18 cellular contexts compared by ENCODE assay signal in genomic region chr4:118287691-118288090, GRCh38.
"Had no signal": no experiment of that assay in that cellular context is flagged by ENCODE, and none has a peak within 500 bp of the region (broad histone marks: within the 10 kb centered on the region; RNA-seq: fewer than 3 reads in every experiment).

No MANE protein-coding gene starts in this region.

- H3K9me3 Mint-ChIP-seq: activated naive CD4-positive, alpha-beta T cell treated with anti-CD3 and anti-CD28 coated beads for 36 hours; activated T-helper 17 cell treated with anti-CD3 and anti-CD28 coated beads, Interleukin-2, amount 50 U/mL, for 72 hours; endodermal cell; naive thymus-derived CD8-positive, alpha-beta T cell; type B pancreatic cell; WTC11 had no signal

- H3K4me3 ChIP-seq: adrenal gland, esophagus muscularis mucosa, lower lobe of right lung, prostate gland, suprapubic skin had no signal

- H3K27ac ChIP-seq: adrenal gland, esophagus muscularis mucosa, lower lobe of right lung, prostate gland, suprapubic skin had no signal

- H3K36me3 ChIP-seq: adrenal gland, prostate gland, suprapubic skin had no signal

- DNase-seq: activated CD4-positive, alpha-beta T cell treated with anti-CD3 and anti-CD28 coated beads for 48 hours; activated CD8-positive, alpha-beta memory T cell treated with anti-CD3 and anti-CD28 coated beads for 24 hours; activated naive CD4-positive, alpha-beta T cell treated with anti-CD3 and anti-CD28 coated beads for 36 hours; adrenal gland; cerebellar nuclear complex; endodermal cell; lower lobe of right lung; naive thymus-derived CD8-positive, alpha-beta T cell; stimulated activated CD4-positive, alpha-beta T cell treated with anti-CD3 and anti-CD28 coated beads, Interleukin-2, amount 100 ng/mL, for 48 hours; stimulated activated CD8-positive, alpha-beta memory T cell treated with anti-CD3 and anti-CD28 coated beads, Interleukin-4, amount 100 ng/mL, for 48 hours; stimulated activated naive CD8-positive, alpha-beta T cell treated with anti-CD3 and anti-CD28 coated beads, Interleukin-15, Interleukin-2, amounts not matched to agents 100 U/mL and 50 U/mL, for 24 hours had no signal

- H3K4me1 ChIP-seq: adrenal gland, prostate gland had no signal

- H3K36me3 Mint-ChIP-seq: WTC11 had no signal

- H3K4me3 Mint-ChIP-seq: activated naive CD4-positive, alpha-beta T cell treated with anti-CD3 and anti-CD28 coated beads for 36 hours; activated T-helper 17 cell treated with anti-CD3 and anti-CD28 coated beads, Interleukin-2, amount 50 U/mL, for 72 hours; endodermal cell; naive thymus-derived CD8-positive, alpha-beta T cell; type B pancreatic cell; WTC11 had no signal

- ATAC-seq: activated T-helper 17 cell treated with anti-CD3 and anti-CD28 coated beads, Interleukin-2, amount 50 U/mL, for 72 hours; lower lobe of right lung; naive thymus-derived CD8-positive, alpha-beta T cell; sciatic nerve; stimulated activated naive CD8-positive, alpha-beta T cell treated with anti-CD3 and anti-CD28 coated beads, Interleukin-15, Interleukin-2, amounts not matched to agents 100 U/mL and 50 U/mL, for 24 hours; WTC11 had no signal

- H3K9me3 ChIP-seq: adrenal gland, esophagus muscularis mucosa, lower lobe of right lung, prostate gland, suprapubic skin had no signal

- H3K27ac Mint-ChIP-seq: activated naive CD4-positive, alpha-beta T cell treated with anti-CD3 and anti-CD28 coated beads for 36 hours; activated T-helper 17 cell treated with anti-CD3 and anti-CD28 coated beads, Interleukin-2, amount 50 U/mL, for 72 hours; endodermal cell; naive thymus-derived CD8-positive, alpha-beta T cell; type B pancreatic cell; WTC11 had no signal

- H3K27me3 ChIP-seq: adrenal gland, esophagus muscularis mucosa, suprapubic skin had no signal

- H3K27me3 Mint-ChIP-seq: activated T-helper 17 cell treated with anti-CD3 and anti-CD28 coated beads, Interleukin-2, amount 50 U/mL, for 72 hours; type B pancreatic cell had no signal

- H3K4me1 Mint-ChIP-seq: endodermal cell, WTC11 had no signal
